Comparison of ENCODE assay signal across 9 cellular contexts in the genomic region with DNA sequence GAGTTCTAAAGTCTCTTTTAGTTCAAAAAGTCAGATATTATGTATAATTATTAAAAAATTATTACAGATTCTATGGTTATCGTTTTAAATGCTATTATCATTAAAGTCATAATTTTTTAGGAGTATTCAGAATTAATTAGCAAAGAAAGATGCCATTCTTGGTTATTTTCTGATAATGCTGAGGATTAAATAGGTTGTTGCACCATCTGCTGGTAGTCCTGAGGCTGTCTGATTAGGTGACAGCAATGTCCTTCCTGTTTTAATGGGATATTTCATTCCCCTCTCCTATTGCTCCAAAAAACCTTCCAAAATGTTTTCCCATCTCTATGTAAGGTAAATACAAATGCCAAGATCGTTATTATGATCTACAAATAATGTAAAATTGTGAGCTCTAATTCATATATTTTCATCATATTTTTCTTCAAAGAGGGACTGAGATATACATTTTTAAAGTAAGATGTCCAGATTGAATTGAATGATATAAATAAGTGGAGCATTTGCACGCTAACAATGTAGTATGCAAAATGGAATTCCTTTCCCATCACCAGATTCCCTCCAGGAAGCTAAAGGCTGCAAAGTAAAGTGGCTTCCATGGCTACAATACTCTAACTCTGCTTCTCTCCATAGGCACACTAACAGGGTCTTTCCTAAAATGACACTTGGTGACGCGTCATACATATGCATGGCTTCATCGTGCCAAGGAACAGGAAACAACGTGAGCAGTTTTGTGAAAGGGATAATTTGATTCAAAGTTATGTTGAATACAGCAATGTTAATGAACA. TPM values are rescaled to one million over a fixed set of nuclear protein-coding genes. Genes with fewer than 3 reads are reported as not detected.
DNase-seq lines count a peak whose midpoint lies in the region; ATAC-seq lines count a peak whose summit lies in the region.
"Had no signal": no experiment of that assay in that cellular context is flagged by ENCODE, and none has a peak within 500 bp of the region (broad histone marks: within the 10 kb centered on the region; RNA-seq: fewer than 3 reads in every experiment).

No MANE protein-coding gene starts in this region.

- H3K9me2 ChIP-seq in GM23248 (ENCODE audit: insufficient read depth) = no peaks in the 10 kb centered on the region

- ATAC-seq in left ventricle myocardium superior = peak; percentile 75
- ATAC-seq in GM19467 (IDR thresholded peaks at IDR 0.05; ENCODE audit: unreplicated experiment) = no peak
- no peak for ATAC-seq in HG02885 (IDR thresholded peaks at IDR 0.05; ENCODE audit: poor library complexity, unreplicated experiment)
- ATAC-seq in activated CD8-positive, alpha-beta memory T cell treated with anti-CD3 and anti-CD28 coated beads, Interleukin-2, amount 10 ng/mL, durations not matched to agents 7 days and 5 days = no peak

- peak overlapping the region; percentile 64 for H3K4me2 ChIP-seq in GM23248 (ENCODE audit: unreplicated experiment)

- CTCF ChIA-PET in activated CD8-positive, alpha-beta memory T cell treated with anti-CD3 and anti-CD28 coated beads, Interleukin-2, amount 10 ng/mL, durations not matched to agents 7 days and 5 days (lab: Charles Lee) = interaction anchor here (0.6 to 1.7 kb wide), 7 partner anchors 13 to 1527 kb away, joined by 3 to 7 read pairs (median 3); a partner anchor contains a TSS

- H3K4me1 ChIP-seq in GM23248 (ENCODE audit: insufficient read depth) = peaks cover 95% of the 10 kb centered on the region
- H3K4me1 ChIP-seq in adipocyte (ENCODE audit: control insufficient read depth, insufficient read depth, low read length) = peaks cover 69% of the 10 kb centered on the region

- no peaks in the 10 kb centered on the region for H3K27me3 ChIP-seq in GM23248 (replicated peaks; ENCODE audit: insufficient read depth)
- no peaks in the 10 kb centered on the region for H3K27me3 ChIP-seq in adipocyte (replicated peaks; ENCODE audit: control insufficient read depth, insufficient read depth, low read length)

- intact Hi-C loops in left ventricle myocardium superior (cut with micrococcal nuclease) = loop anchor here (2.0 to 5.0 kb wide), 2 partner anchors 105 to 254 kb away; no protein-coding TSS in a partner anchor

- 32 to 34% methylated on average over 7 of the region's 7 CpGs for WGBS in GM23248 (ENCODE audit: low coverage in 1 of 2, low lambda C conversion rate in 2 of 2, missing lambda C conversion rate in 2 of 2), 2 experiments

- H3K27ac Mint-ChIP-seq in activated CD8-positive, alpha-beta memory T cell treated with anti-CD3 and anti-CD28 coated beads, Interleukin-2, amount 10 ng/mL, durations not matched to agents 7 days and 5 days = no peak overlapping the region
- H3K27ac Mint-ChIP-seq: stimulated activated naive B cell treated with anti-CD40 and anti-IgM and Interleukin-4, amounts not matched to agents 10 μg/mL and 1 μg/mL and 100 μg/mL, for 72 hours had no signal

- in situ Hi-C loops in GM23248 (cut with MboI) = loop anchor here (10.0 to 25.0 kb wide), 6 partner anchors 92 to 1555 kb away; a partner anchor contains a TSS

- H4K20me1 ChIP-seq in GM23248 (ENCODE audit: insufficient read depth) = no peaks in the 10 kb centered on the region

- H3K27me3 Mint-ChIP-seq in activated CD8-positive, alpha-beta memory T cell treated with anti-CD3 and anti-CD28 coated beads, Interleukin-2, amount 10 ng/mL, durations not matched to agents 7 days and 5 days = peaks cover 39% of the 10 kb centered on the region

- H3K36me3 ChIP-seq in GM23248 (ENCODE audit: low read depth) = no peaks in the 10 kb centered on the region
- H3K36me3 ChIP-seq in adipocyte (ENCODE audit: control insufficient read depth, insufficient read depth, low read length, severe bottlenecking) = no peaks in the 10 kb centered on the region

- DNase-seq in AG20443 (ENCODE audit: low spot score) (peak; percentile 32), GM23248 (peak; percentile 73), adipocyte (ENCODE audit: low read depth) (peak; percentile 75), left ventricle myocardium superior (no peak), superior temporal gyrus (ENCODE audit: extremely low spot score) (peak; percentile 63)
- no peak for DNase-seq in activated CD8-positive, alpha-beta memory T cell treated with anti-CD3 and anti-CD28 coated beads, Interleukin-2, amount 10 ng/mL, durations not matched to agents 7 days and 5 days
- DNase-seq: stimulated activated naive B cell treated with anti-CD40 and anti-IgM and Interleukin-4, amounts not matched to agents 10 μg/mL and 1 μg/mL and 100 μg/mL, for 72 hours had no signal

- peak overlapping the region; percentile 14 for H2AFZ ChIP-seq in GM23248

- no peaks in the 10 kb centered on the region for H3K9me3 Mint-ChIP-seq in activated CD8-positive, alpha-beta memory T cell treated with anti-CD3 and anti-CD28 coated beads, Interleukin-2, amount 10 ng/mL, durations not matched to agents 7 days and 5 days (ENCODE audit: low read depth)
- H3K9me3 Mint-ChIP-seq: stimulated activated naive B cell treated with anti-CD40 and anti-IgM and Interleukin-4, amounts not matched to agents 10 μg/mL and 1 μg/mL and 100 μg/mL, for 72 hours had no signal

- H3K4me3 ChIP-seq in GM23248 = no peak overlapping the region
- no peak overlapping the region for H3K4me3 ChIP-seq in adipocyte (ENCODE audit: low read length)

- peak overlapping the region; percentile 85 for H3K27ac ChIP-seq in GM23248

- H3K9ac ChIP-seq in GM23248 (peak overlapping the region; percentile 64), adipocyte (ENCODE audit: low read length) (peak overlapping the region; percentile 84)

- H3K4me1 Mint-ChIP-seq in activated CD8-positive, alpha-beta memory T cell treated with anti-CD3 and anti-CD28 coated beads, Interleukin-2, amount 10 ng/mL, durations not matched to agents 7 days and 5 days = no peaks in the 10 kb centered on the region

- peaks cover 63% of the 10 kb centered on the region for H3F3A ChIP-seq in GM23248 (ENCODE audit: insufficient read depth)

- H3K36me3 Mint-ChIP-seq in activated CD8-positive, alpha-beta memory T cell treated with anti-CD3 and anti-CD28 coated beads, Interleukin-2, amount 10 ng/mL, durations not matched to agents 7 days and 5 days = no peaks in the 10 kb centered on the region
- H3K36me3 Mint-ChIP-seq: stimulated activated naive B cell treated with anti-CD40 and anti-IgM and Interleukin-4, amounts not matched to agents 10 μg/mL and 1 μg/mL and 100 μg/mL, for 72 hours had no signal

- H3K4me3 Mint-ChIP-seq in activated CD8-positive, alpha-beta memory T cell treated with anti-CD3 and anti-CD28 coated beads, Interleukin-2, amount 10 ng/mL, durations not matched to agents 7 days and 5 days = no peak overlapping the region
- H3K4me3 Mint-ChIP-seq: stimulated activated naive B cell treated with anti-CD40 and anti-IgM and Interleukin-4, amounts not matched to agents 10 μg/mL and 1 μg/mL and 100 μg/mL, for 72 hours had no signal

- peaks cover 16% of the 10 kb centered on the region for H3K79me2 ChIP-seq in GM23248 (ENCODE audit: insufficient read depth)

- H3K9me3 ChIP-seq in GM23248 (ENCODE audit: low read depth) = no peaks in the 10 kb centered on the region
- H3K9me3 ChIP-seq in adipocyte (ENCODE audit: control insufficient read depth, low read length) = no peaks in the 10 kb centered on the region

RNA-seq across cellular contexts. Expression of a gene that starts 58.8 kb away (rescaled TPM):
- total RNA-seq in GM23248 (2014; rRNA removed; shearing (Covaris generic)) = 14.3 and 16.0 TPM in 2 replicates
- 5.1 and 5.2 TPM in 2 replicates for polyA plus RNA-seq in GM23248 (2016; fragmentation: Nextera tagmentation; extraction: Ambion mirVana)
- total RNA-seq in left ventricle myocardium superior = 4.5 TPM
- total RNA-seq in activated CD8-positive, alpha-beta memory T cell treated with anti-CD3 and anti-CD28 coated beads, Interleukin-2, amount 10 ng/mL, durations not matched to agents 7 days and 5 days = 1 to 10 TPM; 2.5 to 3.1 TPM

Comparison
In these comparisons a context has a peak if more than half of its experiments do, and no peak if none do; other contexts are left out.
1. DNase-seq: peak in AG20443 (single experiment), GM23248 (single experiment), adipocyte (single experiment) and superior temporal gyrus (single experiment); none in left ventricle myocardium superior (single experiment) and activated CD8-positive, alpha-beta memory T cell treated with anti-CD3 and anti-CD28 coated beads, Interleukin-2, amount 10 ng/mL, durations not matched to agents 7 days and 5 days (single experiment).